In the genomic region with DNA sequence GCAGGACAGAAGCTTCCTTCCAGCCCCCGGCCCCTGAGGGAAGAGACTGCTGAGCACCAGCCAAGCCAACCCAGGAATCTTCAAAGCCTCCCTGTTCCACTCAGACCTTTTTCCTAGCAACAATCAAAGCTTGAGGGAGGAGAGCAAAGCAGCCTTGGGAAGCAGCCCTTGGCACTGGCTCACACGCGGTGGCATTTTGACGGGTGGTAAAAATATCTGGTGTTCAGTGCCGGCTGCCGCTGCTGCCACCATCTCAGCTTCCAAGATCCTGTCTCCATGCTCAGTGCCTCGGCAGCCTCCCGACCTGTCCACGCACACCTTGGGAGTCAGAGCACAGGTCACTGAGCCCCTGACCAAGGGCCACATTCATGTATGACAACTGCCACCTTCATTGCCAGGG, we compare ENCODE assay signal across 20 cellular contexts.
A peak's percentile ranks its signal among the peaks of the same experiment; 100 is the strongest.
DNase-seq lines count a peak whose midpoint lies in the region; ATAC-seq and TF ChIP-seq lines count a peak whose summit lies in the region.
"Had no signal": no experiment of that assay in that cellular context is flagged by ENCODE, and none has a peak within 500 bp of the region (broad histone marks: within the 10 kb centered on the region; RNA-seq: fewer than 3 reads in every experiment).

No MANE protein-coding gene starts in this region.

- no peaks in the 10 kb centered on the region for H3K36me3 Mint-ChIP-seq in T-helper 2 cell treated with Interferon-gamma antibody and Interleukin-4, amounts not matched to agents 5 μg/mL and 100 μg/mL, for 36 hours (ENCODE audit: low read depth)
- H3K36me3 Mint-ChIP-seq: IgD-negative memory B cell had no signal

- H3K27me3 ChIP-seq in dorsolateral prefrontal cortex: no peaks in the 10 kb centered on the region
- H3K27me3 ChIP-seq in gastrocnemius medialis: no peaks in the 10 kb centered on the region
- H3K27me3 ChIP-seq in mammary epithelial cell (ENCODE audit: insufficient read depth, low read length): no peaks in the 10 kb centered on the region
- H3K27me3 ChIP-seq: BLaER1 had no signal

- no peak overlapping the region for H2AFZ ChIP-seq in mammary epithelial cell (ENCODE audit: low read depth, low read length)
- H2AFZ ChIP-seq: GM23338 had no signal

- peak; percentile 39 to 79 (median 67) for DNase-seq in dorsolateral prefrontal cortex
- peak; percentile 65 for DNase-seq in left ventricle myocardium superior
- peak; percentile 26 to 57 for DNase-seq in gastrocnemius medialis
- no peak for DNase-seq in HUDEP-2 (lab: John Stamatoyannopoulos, UW; ENCODE audit: unreplicated experiment in 76 of 76)
- no peak for DNase-seq in mammary epithelial cell
- no peak for DNase-seq in T-helper 2 cell treated with Interferon-gamma antibody and Interleukin-4, amounts not matched to agents 5 μg/mL and 100 μg/mL, for 36 hours (ENCODE audit: low spot score)
- DNase-seq: CD4-positive, alpha-beta T cell; COR-L47; DMS79; HCEC 1CT; NCI-H1105; NCI-H146; NCI-H2029; NCI-H2227 treated with DMSO at 0.1 percent for 48 hours; NCI-H510A treated with DMSO at 0.1 percent for 48 hours had no signal

- peak; percentile 88 for ATAC-seq in left ventricle myocardium superior
- peak; percentile 49 to 50 for ATAC-seq in gastrocnemius medialis
- ATAC-seq in HG03442 (IDR thresholded peaks at IDR 0.05; ENCODE audit: unreplicated experiment): no peak
- ATAC-seq: GM23338 had no signal

- H3K36me3 ChIP-seq in gastrocnemius medialis: no peaks in the 10 kb centered on the region
- no peaks in the 10 kb centered on the region for H3K36me3 ChIP-seq in mammary epithelial cell (ENCODE audit: insufficient read depth, low read length)

- H3K4me3 ChIP-seq in dorsolateral prefrontal cortex (no peak overlapping the region), gastrocnemius medialis (no peak overlapping the region), mammary epithelial cell (replicated peaks in 1 of 3; ENCODE audit: insufficient read depth in 1 of 3, low read depth in 2 of 3, low read length in 3 of 3) (no peak overlapping the region)
- H3K4me3 ChIP-seq: BLaER1, GM23338 had no signal

- no peak for TF ChIP-seq CTCF in dorsolateral prefrontal cortex (IDR thresholded peaks at IDR 0.05 in 54 of 56, conservative IDR thresholded peaks at IDR 0.05 in 2 of 56; ENCODE audit: low read depth in 1 of 56, partially characterized antibody in 56 of 56)
- TF ChIP-seq CTCF in gastrocnemius medialis (IDR thresholded peaks at IDR 0.05 in 4 of 5, conservative IDR thresholded peaks at IDR 0.05 in 1 of 5): no peak
- TF ChIP-seq CTCF in mammary epithelial cell (conservative IDR thresholded peaks at IDR 0.05 in 1 of 2, IDR thresholded peaks at IDR 0.05 in 1 of 2; ENCODE audit: extremely low read depth in 1 of 2, insufficient read depth in 1 of 2, low read depth in 1 of 2, low read length in 2 of 2): no peak

- no peak overlapping the region for H3K4me2 ChIP-seq in mammary epithelial cell (ENCODE audit: insufficient read depth, low read depth, low read length)
- H3K4me2 ChIP-seq: BLaER1, GM23338 had no signal

- TF ChIP-seq POLR2A in gastrocnemius medialis (IDR thresholded peaks at IDR 0.05): no peak

- no peaks in the 10 kb centered on the region for H3K9me3 ChIP-seq in gastrocnemius medialis
- no peaks in the 10 kb centered on the region for H3K9me3 ChIP-seq in mammary epithelial cell (replicated peaks; ENCODE audit: insufficient read depth, low read length)
- H3K9me3 ChIP-seq: BLaER1 had no signal

- intact Hi-C loops in dorsolateral prefrontal cortex (cut with DNase I): loop anchor here in 1 of 2 donors (10.0 kb wide), 1 partner anchor 168 kb away; the partner anchor contains the start of gene LRFN2
- intact Hi-C loops in left ventricle myocardium superior (cut with micrococcal nuclease): no loop called here
- intact Hi-C loops in gastrocnemius medialis (cut with DNase I; ENCODE audit: low total_unique reads): loop anchor here (5.0 kb wide), 1 partner anchor 170 kb away; the partner anchor contains the start of gene LRFN2
- intact Hi-C loops in mammary epithelial cell (cut with micrococcal nuclease): no loop called here

- no peak overlapping the region for H3K9ac ChIP-seq in mammary epithelial cell (ENCODE audit: insufficient read depth, low read length)
- H3K9ac ChIP-seq: BLaER1 had no signal

- in situ Hi-C loops in gastrocnemius medialis (cut with MboI; ENCODE audit: low sequenced_read_pairs in 4 of 4) (no loop called here), mammary epithelial cell (cut with MboI; ENCODE audit: low sequenced_read_pairs in 2 of 2) (no loop called here)

- no peaks in the 10 kb centered on the region for H3K9me3 Mint-ChIP-seq in T-helper 2 cell treated with Interferon-gamma antibody and Interleukin-4, amounts not matched to agents 5 μg/mL and 100 μg/mL, for 36 hours
- H3K9me3 Mint-ChIP-seq: CD4-positive, alpha-beta T cell; GM23338; IgD-negative memory B cell had no signal

- H3K27ac ChIP-seq in angular gyrus (ENCODE audit: low read depth, low read length) (peak overlapping the region; percentile 64), dorsolateral prefrontal cortex (peak overlapping the region in 50 of 59 donors; percentile 11 to 88 (median 64)), gastrocnemius medialis (peak overlapping the region in 2 of 4 donors; percentile 65 to 68), mammary epithelial cell (ENCODE audit: insufficient read depth, low read depth, low read length) (no peak overlapping the region)
- H3K27ac ChIP-seq: BLaER1 had no signal

- H3K27me3 Mint-ChIP-seq in T-helper 2 cell treated with Interferon-gamma antibody and Interleukin-4, amounts not matched to agents 5 μg/mL and 100 μg/mL, for 36 hours (ENCODE audit: low read depth): peaks cover 4% of the 10 kb centered on the region
- H3K27me3 Mint-ChIP-seq: CD4-positive, alpha-beta T cell had no signal

- WGBS in mammary epithelial cell (ENCODE audit: low coverage, missing lambda C conversion rate): 35% methylated on average over 8 of the region's 9 CpGs

- no peak overlapping the region for H3K27ac Mint-ChIP-seq in T-helper 2 cell treated with Interferon-gamma antibody and Interleukin-4, amounts not matched to agents 5 μg/mL and 100 μg/mL, for 36 hours
- H3K27ac Mint-ChIP-seq: CD4-positive, alpha-beta T cell; GM23338 had no signal

- dilution Hi-C loops in mammary epithelial cell (cut with HindIII; ENCODE audit: low sequenced_read_pairs): no loop called here

- no peaks in the 10 kb centered on the region for H4K20me1 ChIP-seq in mammary epithelial cell (ENCODE audit: insufficient read depth, low read length)

- no peak overlapping the region for H3K4me3 Mint-ChIP-seq in T-helper 2 cell treated with Interferon-gamma antibody and Interleukin-4, amounts not matched to agents 5 μg/mL and 100 μg/mL, for 36 hours
- H3K4me3 Mint-ChIP-seq: CD4-positive, alpha-beta T cell; GM23338; IgD-negative memory B cell had no signal

- H3K4me1 Mint-ChIP-seq in T-helper 2 cell treated with Interferon-gamma antibody and Interleukin-4, amounts not matched to agents 5 μg/mL and 100 μg/mL, for 36 hours (ENCODE audit: low read depth): peaks cover 5% of the 10 kb centered on the region
- H3K4me1 Mint-ChIP-seq: IgD-negative memory B cell had no signal

- CTCF ChIA-PET in mammary epithelial cell (lab: Charles Lee; ENCODE audit: low non-redundant PET): no interaction called here

- BruUV-seq in mammary epithelial cell (replicated peaks; lab: Mats Ljungman, UMichigan): no TSS peak

- H3K4me1 ChIP-seq in gastrocnemius medialis: peaks cover 28 to 34% of the 10 kb centered on the region in 2 donors
- peaks cover 4% of the 10 kb centered on the region for H3K4me1 ChIP-seq in mammary epithelial cell (ENCODE audit: insufficient read depth, low read length)

- H3K79me2 ChIP-seq in mammary epithelial cell (ENCODE audit: insufficient read depth, low read length): no peaks in the 10 kb centered on the region

Comparison
In these comparisons a context has a peak if more than half of its experiments do, and no peak if none do; other contexts are left out.
1. DNase-seq: peak in dorsolateral prefrontal cortex (10 of 10), left ventricle myocardium superior (single experiment) and gastrocnemius medialis (2 of 2); none in HUDEP-2 (0 of 76), mammary epithelial cell (single experiment) and T-helper 2 cell treated with Interferon-gamma antibody and Interleukin-4, amounts not matched to agents 5 μg/mL and 100 μg/mL, for 36 hours (single experiment).